ENCODE assay signal across 14 cellular contexts in the genomic region with DNA sequence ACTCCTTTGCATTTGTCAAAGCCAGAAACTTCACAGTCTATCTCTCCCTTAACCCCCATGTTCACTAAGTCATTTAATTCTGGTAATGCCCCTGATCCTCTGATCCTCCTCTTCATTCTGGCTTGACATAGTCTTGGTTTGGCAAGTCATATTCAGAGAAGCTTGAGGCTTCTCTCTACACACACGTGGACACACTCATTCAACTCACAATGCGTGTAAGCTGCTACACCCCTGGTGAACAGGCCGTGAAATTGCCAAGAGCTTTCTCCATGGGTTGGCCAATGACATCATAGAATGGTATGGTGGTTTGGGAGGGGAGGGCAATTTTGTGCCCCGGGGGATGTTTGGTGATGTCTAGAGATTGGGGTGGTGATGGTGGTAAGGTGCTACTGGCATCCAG.
"Had no signal": no experiment of that assay in that cellular context is flagged by ENCODE, and none has a peak within 500 bp of the region (broad histone marks: within the 10 kb centered on the region; RNA-seq: fewer than 3 reads in every experiment).

No MANE protein-coding gene starts in this region.

- DNase-seq: effector memory CD4-positive, alpha-beta T cell; gastrocnemius medialis; heart right ventricle; hypothalamus; mammary epithelial cell; mucosa of descending colon; naive thymus-derived CD8-positive, alpha-beta T cell; posterior cingulate gyrus; sigmoid colon; stimulated activated CD4-positive, alpha-beta T cell treated with anti-CD3 and anti-CD28 coated beads, Interleukin-2, amount 100 ng/mL, for 48 hours; testis; upper lobe of right lung had no signal

- H3K4me3 Mint-ChIP-seq: naive thymus-derived CD8-positive, alpha-beta T cell; stimulated activated naive CD8-positive, alpha-beta T cell treated with anti-CD3 and anti-CD28 coated beads, Interleukin-15, Interleukin-2, amounts not matched to agents 100 ng/mL and 50 ng/mL, for 24 hours had no signal

- H3K4me1 Mint-ChIP-seq: naive thymus-derived CD8-positive, alpha-beta T cell had no signal

- ATAC-seq: gastrocnemius medialis; heart right ventricle; left lobe of liver; mucosa of descending colon; naive thymus-derived CD8-positive, alpha-beta T cell; upper lobe of right lung had no signal

- H3K27ac Mint-ChIP-seq: naive thymus-derived CD8-positive, alpha-beta T cell; stimulated activated naive CD8-positive, alpha-beta T cell treated with anti-CD3 and anti-CD28 coated beads, Interleukin-15, Interleukin-2, amounts not matched to agents 100 ng/mL and 50 ng/mL, for 24 hours had no signal
